27 cellular contexts compared by ENCODE assay signal in the genomic region with DNA sequence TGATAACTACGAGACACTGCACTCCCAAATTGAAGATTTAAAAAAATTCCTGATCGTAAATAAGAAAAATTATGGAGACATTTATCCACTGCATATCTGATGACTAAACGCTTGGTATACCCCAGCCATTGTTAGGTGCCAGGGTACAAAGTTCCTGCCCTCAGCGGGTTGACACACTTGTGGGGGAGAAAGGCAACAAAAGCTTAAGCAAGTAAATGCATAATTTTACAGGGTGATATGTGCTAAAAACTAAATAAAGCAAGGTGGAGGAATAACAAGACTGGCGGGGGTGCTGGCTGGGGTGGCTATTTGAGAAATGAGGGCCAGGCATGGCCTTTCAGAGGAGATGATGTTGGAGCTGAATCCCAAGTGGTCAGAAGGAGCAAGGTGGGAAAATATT. TPM values are rescaled to one million over a fixed set of nuclear protein-coding genes. Genes with fewer than 3 reads are reported as not detected.
DNase-seq lines count a peak whose midpoint lies in the region; ATAC-seq and TF ChIP-seq lines count a peak whose summit lies in the region.
"Had no signal": no experiment of that assay in that cellular context is flagged by ENCODE, and none has a peak within 500 bp of the region (broad histone marks: within the 10 kb centered on the region; RNA-seq: fewer than 3 reads in every experiment).

No MANE protein-coding gene starts in this region.

- no CpG with 5 or more reads among the region's 5 CpGs for WGBS in H9 (ENCODE audit: extremely low coverage, insufficient read length, low lambda C conversion rate)

- CTCF ChIA-PET in CD8-positive, alpha-beta T cell (lab: Charles Lee), result no interaction called here

- H3K18ac ChIP-seq in H9 (ENCODE audit: insufficient read length, low read depth, low read length), result no peak overlapping the region

- no peak overlapping the region for H3K4me3 Mint-ChIP-seq in CD8-positive, alpha-beta T cell
- H3K4me3 Mint-ChIP-seq in H9 (no peak overlapping the region), brain (peak overlapping the region in 1 of 5 experiments; percentile 33), progenitor cell of endocrine pancreas (ENCODE audit: low read depth) (no peak overlapping the region)
- H3K4me3 Mint-ChIP-seq: CD8-positive, alpha-beta memory T cell had no signal

- H2BK120ac ChIP-seq in H9 (ENCODE audit: low read depth, low read length, poor library complexity, severe bottlenecking), result no peak overlapping the region

- no peaks in the 10 kb centered on the region for H3K23me2 ChIP-seq in H9 (ENCODE audit: insufficient read length, low read depth, low read length, poor library complexity, severe bottlenecking)

- no peak overlapping the region for H2AFZ ChIP-seq in H9 (ENCODE audit: low read length)
- H2AFZ ChIP-seq: GM23248, PC-9 had no signal

- H2BK15ac ChIP-seq in H9 (ENCODE audit: low read depth, low read length), result no peak overlapping the region

- H4K20me1 ChIP-seq in H9 (ENCODE audit: control insufficient read depth, insufficient read depth, insufficient read length), result no peaks in the 10 kb centered on the region

- H2BK5ac ChIP-seq in H9 (ENCODE audit: insufficient read length, low read length), result no peak overlapping the region

- DNase-seq in CD8-positive, alpha-beta T cell, result no peak
- DNase-seq in H9, result no peak
- DNase-seq in progenitor cell of endocrine pancreas (ENCODE audit: low spot score, unreplicated experiment), result no peak
- DNase-seq in right atrium auricular region (ENCODE audit: low spot score), result no peak
- DNase-seq in islet precursor cell, result no peak
- DNase-seq: CD8-positive, alpha-beta memory T cell; DMS153; DND-41; GM23248; MV-4-11; NCI-H1105; NCI-H1436 treated with DMSO at 0.1 percent for 48 hours; NCI-H187 treated with DMSO at 0.1 percent for 48 hours; NCI-H2107; NCI-H446; NCI-H524 treated with DMSO at 0.1 percent for 48 hours; NCI-H774; PC-9; SJCRH30 had no signal

- H3K4me1 ChIP-seq in CD8-positive, alpha-beta T cell (ENCODE audit: insufficient read depth, low read length), result peaks cover 7% of the 10 kb centered on the region
- peaks cover 3% of the 10 kb centered on the region; the same call in 1 of the 2 replicates for H3K4me1 ChIP-seq in H9 (ENCODE audit: insufficient read depth, low read length)
- H3K4me1 ChIP-seq in right atrium auricular region, result peaks cover 0 to 13% of the 10 kb centered on the region in 2 donors
- H3K4me1 ChIP-seq: SJCRH30 had no signal

- H3K79me2 ChIP-seq in H9 (ENCODE audit: insufficient read depth, low read length), result no peaks in the 10 kb centered on the region; the same call in 1 of the 2 replicates

- H3K9me3 Mint-ChIP-seq in CD8-positive, alpha-beta T cell, result no peaks in the 10 kb centered on the region
- H3K9me3 Mint-ChIP-seq in H9 (no peaks in the 10 kb centered on the region), brain (peaks cover 0 to 3% (median 0%) of the 10 kb centered on the region in 5 experiments), progenitor cell of endocrine pancreas (ENCODE audit: low read depth) (no peaks in the 10 kb centered on the region)
- H3K9me3 Mint-ChIP-seq: CD8-positive, alpha-beta memory T cell had no signal

- H3K4ac ChIP-seq in H9 (ENCODE audit: low read depth, low read length), result no peak overlapping the region

- H3K56ac ChIP-seq in H9 (ENCODE audit: insufficient read length, low read depth, low read length), result no peak overlapping the region

- TF ChIP-seq CTCF in CD8-positive, alpha-beta T cell (IDR thresholded peaks at IDR 0.05), result no peak
- no peak for TF ChIP-seq CTCF in H9 (conservative IDR thresholded peaks at IDR 0.05)
- TF ChIP-seq CTCF in brain (conservative IDR thresholded peaks at IDR 0.05), result no peak
- no peak for TF ChIP-seq CTCF in progenitor cell of endocrine pancreas (IDR thresholded peaks at IDR 0.05; ENCODE audit: unreplicated experiment)
- no peak for TF ChIP-seq CTCF in right atrium auricular region (IDR thresholded peaks at IDR 0.05)

- H4K91ac ChIP-seq in H9 (ENCODE audit: insufficient read length, low read depth, low read length), result no peak overlapping the region

- ATAC-seq in CD8-positive, alpha-beta T cell, result no peak
- ATAC-seq in HG03460 (IDR thresholded peaks at IDR 0.05; ENCODE audit: unreplicated experiment), result no peak
- ATAC-seq: A549, HCT116, K562, Right ventricle myocardium inferior, SK-N-SH treated with all-trans-retinoic acid at 6 μM for 48 hours had no signal

- POLR2A ChIA-PET in CD8-positive, alpha-beta T cell (lab: Charles Lee), result no interaction called here

- H3K9me3 ChIP-seq in CD8-positive, alpha-beta T cell (ENCODE audit: low read length), result no peaks in the 10 kb centered on the region
- no peaks in the 10 kb centered on the region for H3K9me3 ChIP-seq in H9 (ENCODE audit: control insufficient read depth, low read depth, low read length)
- H3K9me3 ChIP-seq in right atrium auricular region, result no peaks in the 10 kb centered on the region
- H3K9me3 ChIP-seq: A549, SJCRH30 had no signal

- no peak overlapping the region for H4K5ac ChIP-seq in H9 (ENCODE audit: insufficient read length, low read depth, low read length)

- no peak overlapping the region for H2BK20ac ChIP-seq in H9 (ENCODE audit: low read depth, low read length, poor library complexity, severe bottlenecking)

- no peak overlapping the region for H2AK5ac ChIP-seq in H9 (ENCODE audit: insufficient read length, low read length)

- H4K8ac ChIP-seq in H9 (replicated peaks; ENCODE audit: insufficient read length, low read depth, low read length), result no peak overlapping the region

- no peak overlapping the region for H2BK12ac ChIP-seq in H9 (ENCODE audit: insufficient read length, low read depth, low read length)

- no peaks in the 10 kb centered on the region for H3K36me3 ChIP-seq in CD8-positive, alpha-beta T cell (ENCODE audit: insufficient read depth, low read length)
- H3K36me3 ChIP-seq in right atrium auricular region, result no peaks in the 10 kb centered on the region
- H3K36me3 ChIP-seq: SJCRH30 had no signal

- peaks cover 8% of the 10 kb centered on the region for H3K79me1 ChIP-seq in H9 (ENCODE audit: insufficient read depth, low read depth, low read length, poor library complexity, severe bottlenecking)

- intact Hi-C loops in CD8-positive, alpha-beta T cell (cut with DNase I, micrococcal nuclease), result no loop called here

- H3K27ac ChIP-seq in CD8-positive, alpha-beta T cell (ENCODE audit: low read depth, low read length), result no peak overlapping the region
- H3K27ac ChIP-seq in H9 (ENCODE audit: insufficient read length, low read depth, low read length), result no peak overlapping the region
- no peak overlapping the region for H3K27ac ChIP-seq in right atrium auricular region
- H3K27ac ChIP-seq: A549, C4-2B, GM23248, PC-9, SJCRH30 had no signal

- H3K27me3 ChIP-seq in CD8-positive, alpha-beta T cell (ENCODE audit: insufficient read depth, low read length), result no peaks in the 10 kb centered on the region
- no peaks in the 10 kb centered on the region for H3K27me3 ChIP-seq in H9 (ENCODE audit: insufficient read depth, low read length)
- H3K27me3 ChIP-seq in right atrium auricular region, result no peaks in the 10 kb centered on the region
- H3K27me3 ChIP-seq: SJCRH30 had no signal

- no peak overlapping the region for H3K9ac ChIP-seq in H9 (ENCODE audit: extremely low read depth, insufficient read length, low read length)
- H3K9ac ChIP-seq: GM23248 had no signal

- H3T11ph ChIP-seq in H9 (ENCODE audit: low read length), result no peak overlapping the region

- H3K14ac ChIP-seq in H9 (ENCODE audit: insufficient read depth, low read length), result no peak overlapping the region

- peaks cover 15% of the 10 kb centered on the region for H3K4me1 Mint-ChIP-seq in CD8-positive, alpha-beta T cell (ENCODE audit: low read depth)
- H3K4me1 Mint-ChIP-seq in H9 (peaks cover 30 to 43% of the 10 kb centered on the region in 2 experiments), brain (peaks cover 36% of the 10 kb centered on the region), progenitor cell of endocrine pancreas (ENCODE audit: low read depth) (peaks cover 16% of the 10 kb centered on the region)

- H3K27ac Mint-ChIP-seq in CD8-positive, alpha-beta T cell, result peak overlapping the region; percentile 6
- H3K27ac Mint-ChIP-seq in H9 (peak overlapping the region; percentile 6 to 76 (median 72); a peak in 4 of 7 replicates), brain (peak overlapping the region in 3 of 5 experiments; percentile 33 to 72 (median 60)), progenitor cell of endocrine pancreas (peak overlapping the region; percentile 10)
- H3K27ac Mint-ChIP-seq: CD8-positive, alpha-beta memory T cell had no signal

- H3K36me3 Mint-ChIP-seq in CD8-positive, alpha-beta T cell, result no peaks in the 10 kb centered on the region
- peaks cover 7 to 42% (median 33%) of the 10 kb centered on the region in 3 experiments; a peak in 6 of 7 replicates for H3K36me3 Mint-ChIP-seq in H9 (ENCODE audit: insufficient read depth in 1 of 3, low read depth in 3 of 3)
- H3K36me3 Mint-ChIP-seq in brain, result peaks cover 32% of the 10 kb centered on the region
- peaks cover 9% of the 10 kb centered on the region for H3K36me3 Mint-ChIP-seq in progenitor cell of endocrine pancreas (ENCODE audit: insufficient read depth)

- H3K27me3 Mint-ChIP-seq in CD8-positive, alpha-beta T cell (ENCODE audit: low read depth), result no peaks in the 10 kb centered on the region
- H3K27me3 Mint-ChIP-seq in H9 (ENCODE audit: low read depth) (no peaks in the 10 kb centered on the region), brain (no peaks in the 10 kb centered on the region), progenitor cell of endocrine pancreas (no peaks in the 10 kb centered on the region)
- H3K27me3 Mint-ChIP-seq: CD8-positive, alpha-beta memory T cell had no signal

- no peak overlapping the region for H3K4me2 ChIP-seq in H9 (ENCODE audit: insufficient read depth, insufficient read length, low read length)
- H3K4me2 ChIP-seq: A549, PC-9 had no signal

- H3K23ac ChIP-seq in H9 (ENCODE audit: insufficient read length, low read depth, low read length), result no peak overlapping the region

- no peak overlapping the region for H3K4me3 ChIP-seq in CD8-positive, alpha-beta T cell (ENCODE audit: low read depth, low read length)
- H3K4me3 ChIP-seq in right atrium auricular region, result no peak overlapping the region
- H3K4me3 ChIP-seq: A549, GM23248, K562, PC-9, SJCRH30 had no signal

RNA-seq across cellular contexts. Expression of gene BICD1, which starts 25.0 kb away (rescaled TPM):
- 1 to 10 TPM; 7.0 to 7.2 TPM for total RNA-seq in CD8-positive, alpha-beta T cell
- total RNA-seq in H9 (2021) (128 and 134 TPM in 2 replicates), progenitor cell of endocrine pancreas (88.4 and 92.8 TPM in 2 replicates), right atrium auricular region (1 to 10 TPM; 3.3 to 6.6 TPM)
- polyA plus RNA-seq in brain (ENCODE audit: insufficient read depth, low read depth, low replicate concordance), result 5.5 TPM

Comparison
In these comparisons a context has a peak if more than half of its experiments do, and no peak if none do; other contexts are left out.
1. H3K27ac Mint-ChIP-seq: peak in every context shown above with its lines; median percentile 72 in H9; 60 in brain; 10 in progenitor cell of endocrine pancreas; 6 in CD8-positive, alpha-beta T cell.
2. RNA of gene BICD1, which starts 25.0 kb away (total RNA-seq): 128 to 134 TPM in H9 and 88.4 to 92.8 TPM in progenitor cell of endocrine pancreas; 7.0 to 7.2 TPM in CD8-positive, alpha-beta T cell and 3.3 to 6.6 TPM in right atrium auricular region; every median in the first group is over 10 times any median in the second.